18 cellular contexts compared by ENCODE assay signal in genomic region chr3:42703695-42704025, GRCh38. TPM values are rescaled to one million over a fixed set of nuclear protein-coding genes. Genes with fewer than 3 reads are reported as not detected.
DNase-seq lines count a peak whose midpoint lies in the region; ATAC-seq and TF ChIP-seq lines count a peak whose summit lies in the region.
"Had no signal": no experiment of that assay in that cellular context is flagged by ENCODE, and none has a peak within 500 bp of the region (broad histone marks: within the 10 kb centered on the region; RNA-seq: fewer than 3 reads in every experiment).

No MANE protein-coding gene starts in this region.

- H4K8ac ChIP-seq in H9 (replicated peaks; ENCODE audit: insufficient read length, low read depth, low read length): no peak overlapping the region

- no peak overlapping the region for H3K4me3 ChIP-seq in right atrium auricular region
- H3K4me3 ChIP-seq in psoas muscle: no peak overlapping the region
- H3K4me3 ChIP-seq: BLaER1 treated with 17β-estradiol and CSF1 and Interleukin-3, amounts not matched to agents 10 nM and 100 nM had no signal

- H2BK5ac ChIP-seq in H9 (ENCODE audit: insufficient read length, low read length): no peak overlapping the region

- no peak overlapping the region for H3K14ac ChIP-seq in H9 (ENCODE audit: insufficient read depth, low read length)

- no peak overlapping the region for H2BK20ac ChIP-seq in H9 (ENCODE audit: low read depth, low read length, poor library complexity, severe bottlenecking)

- no peak overlapping the region for H3K4ac ChIP-seq in H9 (ENCODE audit: low read depth, low read length)

- no peak overlapping the region for H3K23ac ChIP-seq in H9 (ENCODE audit: insufficient read length, low read depth, low read length)

- DNase-seq in H9 (peak; percentile 20), right atrium auricular region (ENCODE audit: low spot score) (no peak), psoas muscle (no peak), COLO829 (ENCODE audit: low spot score) (no peak), NOMO-1 treated with DMSO at 0.1 percent for 48 hours (lab: John Stamatoyannopoulos, UW; ENCODE audit: unreplicated experiment) (no peak), NCI-H1105 treated with DMSO at 0.1 percent for 48 hours (lab: John Stamatoyannopoulos, UW) (no peak), amygdala (lab: John Stamatoyannopoulos, UW) (no peak)
- DNase-seq: DMS 273 treated with DMSO at 0.1 percent for 48 hours, GOT3, HFFc6, Karpas-422, NCI-H2029, NCI-H2171 treated with DMSO at 0.1 percent for 48 hours, NCI-H510A, NCI-H82, SIG-M5 had no signal

- no peak overlapping the region for H3K4me2 ChIP-seq in H9 (ENCODE audit: insufficient read depth, insufficient read length, low read length)
- H3K4me2 ChIP-seq: BLaER1 treated with 17β-estradiol and CSF1 and Interleukin-3, amounts not matched to agents 10 nM and 100 nM had no signal

- H3K27me3 ChIP-seq in H9 (ENCODE audit: insufficient read depth, low read length) (no peaks in the 10 kb centered on the region; the same call in 1 of the 2 replicates), right atrium auricular region (no peaks in the 10 kb centered on the region), psoas muscle (ENCODE audit: insufficient read depth in 3 of 3, low read length in 2 of 3) (no peaks in the 10 kb centered on the region)
- H3K27me3 ChIP-seq: BLaER1 treated with 17β-estradiol and CSF1 and Interleukin-3, amounts not matched to agents 10 nM and 100 nM had no signal

- H3K18ac ChIP-seq in H9 (ENCODE audit: insufficient read length, low read depth, low read length): no peak overlapping the region

- no peak overlapping the region for H2BK120ac ChIP-seq in H9 (ENCODE audit: low read depth, low read length, poor library complexity, severe bottlenecking)

- no peaks in the 10 kb centered on the region for H3K9me3 ChIP-seq in H9 (ENCODE audit: control insufficient read depth, low read depth, low read length)
- H3K9me3 ChIP-seq in right atrium auricular region: no peaks in the 10 kb centered on the region
- no peaks in the 10 kb centered on the region for H3K9me3 ChIP-seq in psoas muscle
- H3K9me3 ChIP-seq: BLaER1 treated with 17β-estradiol and CSF1 and Interleukin-3, amounts not matched to agents 10 nM and 100 nM had no signal

- no peak for ATAC-seq in psoas muscle

- H3K36me3 Mint-ChIP-seq in H9 (ENCODE audit: insufficient read depth in 1 of 3, low read depth in 3 of 3): no peaks in the 10 kb centered on the region; a peak in 1 of 7 replicates

- H3K79me2 ChIP-seq in H9 (ENCODE audit: insufficient read depth, low read length): no peaks in the 10 kb centered on the region

- H4K5ac ChIP-seq in H9 (ENCODE audit: insufficient read length, low read depth, low read length): no peak overlapping the region

- TF ChIP-seq CTCF in H9 (conservative IDR thresholded peaks at IDR 0.05): no peak
- no peak for TF ChIP-seq CTCF in right atrium auricular region (IDR thresholded peaks at IDR 0.05)
- no peak for TF ChIP-seq CTCF in psoas muscle (IDR thresholded peaks at IDR 0.05)

- no CpG with 5 or more reads among the region's 5 CpGs for WGBS in H9 (ENCODE audit: extremely low coverage, insufficient read length, low lambda C conversion rate)
- WGBS in psoas muscle, 3 donors: 60 to 77% (median 76%) methylated on average over 5 of the region's 5 CpGs

- no peaks in the 10 kb centered on the region for H3K4me1 ChIP-seq in H9 (ENCODE audit: insufficient read depth, low read length)
- H3K4me1 ChIP-seq in right atrium auricular region: peaks cover 0 to 48% of the 10 kb centered on the region in 2 donors
- H3K4me1 ChIP-seq in psoas muscle: peaks cover 56% of the 10 kb centered on the region

- no peaks in the 10 kb centered on the region for H3K23me2 ChIP-seq in H9 (ENCODE audit: insufficient read length, low read depth, low read length, poor library complexity, severe bottlenecking)

- H4K91ac ChIP-seq in H9 (ENCODE audit: insufficient read length, low read depth, low read length): no peak overlapping the region

- no peak overlapping the region for H3K4me3 Mint-ChIP-seq in H9
- H3K4me3 Mint-ChIP-seq: HFFc6 had no signal

- no peak overlapping the region for H2BK15ac ChIP-seq in H9 (ENCODE audit: low read depth, low read length)

- no peak overlapping the region for H2BK12ac ChIP-seq in H9 (ENCODE audit: insufficient read length, low read depth, low read length)

- H3K27ac ChIP-seq in H9 (ENCODE audit: insufficient read length, low read depth, low read length): no peak overlapping the region
- peak overlapping the region; percentile 99 for H3K27ac ChIP-seq in angular gyrus (ENCODE audit: low read depth, low read length)
- peak overlapping the region; percentile 92 to 98 for H3K27ac ChIP-seq in right atrium auricular region
- H3K27ac ChIP-seq in psoas muscle: peak overlapping the region; percentile 100
- H3K27ac ChIP-seq: BLaER1 treated with 17β-estradiol and CSF1 and Interleukin-3, amounts not matched to agents 10 nM and 100 nM had no signal

- H2AK5ac ChIP-seq in H9 (ENCODE audit: insufficient read length, low read length): no peak overlapping the region

- H3K79me1 ChIP-seq in H9 (ENCODE audit: insufficient read depth, low read depth, low read length, poor library complexity, severe bottlenecking): no peaks in the 10 kb centered on the region

- peaks cover 11 to 22% of the 10 kb centered on the region in 2 experiments for H3K4me1 Mint-ChIP-seq in H9

- intact Hi-C loops in psoas muscle (cut with DNase I): loop anchor here in 1 of 2 donors (2.0 kb wide), 1 partner anchor 37 kb away; no protein-coding TSS in a partner anchor

- H2AFZ ChIP-seq in H9 (ENCODE audit: low read length): no peak overlapping the region

- no peaks in the 10 kb centered on the region for H4K20me1 ChIP-seq in H9 (ENCODE audit: control insufficient read depth, insufficient read depth, insufficient read length)

- no peak overlapping the region for H3K56ac ChIP-seq in H9 (ENCODE audit: insufficient read length, low read depth, low read length)

- peak overlapping the region in 1 of 3 experiments; percentile 24; a peak in 1 of 7 replicates for H3K27ac Mint-ChIP-seq in H9
- H3K27ac Mint-ChIP-seq: HFFc6 had no signal

- H3K9ac ChIP-seq in H9 (ENCODE audit: extremely low read depth, insufficient read length, low read length): no peak overlapping the region
- H3K9ac ChIP-seq: BLaER1 treated with 17β-estradiol and CSF1 and Interleukin-3, amounts not matched to agents 10 nM and 100 nM had no signal

- no peak overlapping the region for H3T11ph ChIP-seq in H9 (ENCODE audit: low read length)

- peaks cover 2% of the 10 kb centered on the region; the same call in 1 of the 2 replicates for H3K27me3 Mint-ChIP-seq in H9 (ENCODE audit: low read depth)

- no peaks in the 10 kb centered on the region for H3K9me3 Mint-ChIP-seq in H9
- H3K9me3 Mint-ChIP-seq: HFFc6 had no signal

- H3K36me3 ChIP-seq in right atrium auricular region: peaks cover 2% of the 10 kb centered on the region
- peaks cover 0 to under 1% of the 10 kb centered on the region in 2 donors for H3K36me3 ChIP-seq in psoas muscle (ENCODE audit: insufficient read depth in 1 of 2, low read depth in 1 of 2)
- H3K36me3 ChIP-seq: BLaER1 treated with 17β-estradiol and CSF1 and Interleukin-3, amounts not matched to agents 10 nM and 100 nM had no signal

RNA-seq across cellular contexts. Expression of gene HHATL, which starts 1.1 kb away (rescaled TPM):
- total RNA-seq in H9 (2021) (0.46 TPM in 1 of 2 replicates, not detected in the other), right atrium auricular region (100 to 1,000 TPM; 444 to 908 TPM), psoas muscle (100 to 1,000 TPM; 157 to 276 (median 212) TPM)
- polyA plus RNA-seq in psoas muscle: 100 to 1,000 TPM in 1 of 3 donors, 10 to 100 TPM in 2; 37.0 to 188 (median 50.4) TPM
- total RNA-seq: HFFc6 had no signal

RNA-seq across cellular contexts. Expression of gene KLHL40, which starts 18.3 kb away (rescaled TPM):
- total RNA-seq in H9 (2021): not detected in 2 replicates
- under 1 TPM; 0.15 to 0.63 TPM for total RNA-seq in right atrium auricular region
- total RNA-seq in psoas muscle: 100 to 1,000 TPM; 241 to 923 (median 381) TPM
- polyA plus RNA-seq in psoas muscle: 100 to 1,000 TPM; 306 to 822 (median 392) TPM
- total RNA-seq: HFFc6 had no signal

RNA-seq across cellular contexts. Expression of gene ZBTB47, which starts 50.2 kb away (rescaled TPM):
- total RNA-seq in H9 (2021): 3.6 and 4.2 TPM in 2 replicates
- 100 to 1,000 TPM in 1 of 2 donors, 10 to 100 TPM in 1; 92.4 to 129 TPM for total RNA-seq in right atrium auricular region
- total RNA-seq in psoas muscle: 100 to 1,000 TPM in 2 of 4 donors, 10 to 100 TPM in 2; 87.2 to 151 (median 110) TPM
- polyA plus RNA-seq in psoas muscle: 10 to 100 TPM; 41.6 to 90.3 (median 72.6) TPM

Comparison
In these comparisons a context has a peak if more than half of its experiments do, and no peak if none do; other contexts are left out.
1. RNA of gene HHATL, which starts 1.1 kb away (total RNA-seq): 444 to 908 TPM in right atrium auricular region and 157 to 276 TPM in psoas muscle; 0.46 TPM in H9; every median in the first group is over 100 times any median in the second.
2. RNA of gene KLHL40, which starts 18.3 kb away (total RNA-seq): 241 to 923 TPM in psoas muscle; 0.15 to 0.63 TPM in right atrium auricular region and not detected in H9; every median in the first group is over 100 times any median in the second.
3. RNA of gene ZBTB47, which starts 50.2 kb away (total RNA-seq): 92.4 to 129 TPM in right atrium auricular region and 87.2 to 151 TPM in psoas muscle; 3.6 to 4.2 TPM in H9; every median in the first group is over 10 times any median in the second.